ENCODE assay signal across 29 cellular contexts in genomic region chr17:60685437-60685836, GRCh38.
"Had no signal": no experiment of that assay in that cellular context is flagged by ENCODE, and none has a peak within 500 bp of the region (broad histone marks: within the 10 kb centered on the region; RNA-seq: fewer than 3 reads in every experiment).

No MANE protein-coding gene starts in this region.

- H3K27ac ChIP-seq: stomach, suprapubic skin, testis, thoracic aorta, thyroid gland, tibial artery, tibial nerve, transverse colon, upper lobe of left lung, upper lobe of right lung, uterus, vagina had no signal

- ATAC-seq: stimulated activated effector memory CD8-positive, alpha-beta T cell treated with anti-CD3 and anti-CD28 coated beads, Interleukin-12 subunit alpha, Interleukin-12 subunit beta, amount 100 ng/mL, for 72 hours; stimulated activated memory B cell treated with anti-CD40 and anti-IgM and Interleukin-4, amounts not matched to agents 10 μg/mL and 1 μg/mL and 100 μg/mL, for 72 hours; stimulated activated naive B cell treated with anti-CD40 and anti-IgM and Interleukin-4, amounts not matched to agents 10 μg/mL and 1 μg/mL and 100 μg/mL, for 72 hours; stimulated activated naive CD8-positive, alpha-beta T cell treated with anti-CD3 and anti-CD28 coated beads, Interleukin-15, amount 100 ng/mL, for 72 hours; stimulated activated naive CD8-positive, alpha-beta T cell treated with anti-CD3 and anti-CD28 coated beads, Interleukin-15, Interleukin-2, amounts not matched to agents 100 U/mL and 50 U/mL, for 24 hours; upper lobe of right lung had no signal

- H3K27me3 ChIP-seq: stomach, suprapubic skin, testis, thyroid gland, tibial artery, tibial nerve, transverse colon, upper lobe of left lung, upper lobe of right lung, uterus, vagina had no signal

- FAIRE-seq: urothelium cell line had no signal

- H3K4me1 ChIP-seq: stomach, suprapubic skin, testis, thyroid gland, tibial artery, tibial nerve, transverse colon, upper lobe of left lung, upper lobe of right lung, uterus, vagina had no signal

- H3K9me3 ChIP-seq: stomach, suprapubic skin, testis, thoracic aorta, thyroid gland, tibial artery, tibial nerve, transverse colon, upper lobe of left lung, upper lobe of right lung, uterus, vagina had no signal

- H3K36me3 ChIP-seq: uterus had no signal

- H3K27me3 Mint-ChIP-seq: stimulated activated memory B cell treated with anti-CD40 and anti-IgM and Interleukin-4, amounts not matched to agents 10 μg/mL and 1 μg/mL and 100 μg/mL, for 72 hours; stimulated activated naive B cell treated with anti-CD40 and anti-IgM and Interleukin-4, amounts not matched to agents 10 μg/mL and 1 μg/mL and 100 μg/mL, for 72 hours; stimulated activated naive CD8-positive, alpha-beta T cell treated with anti-CD3 and anti-CD28 coated beads, Interleukin-15, amount 100 ng/mL, for 72 hours; stimulated activated naive CD8-positive, alpha-beta T cell treated with anti-CD3 and anti-CD28 coated beads, Interleukin-15, Interleukin-2, amounts not matched to agents 100 ng/mL and 50 ng/mL, for 24 hours; type B pancreatic cell had no signal

- H3K9me3 Mint-ChIP-seq: stimulated activated effector memory CD8-positive, alpha-beta T cell treated with anti-CD3 and anti-CD28 coated beads, Interleukin-12 subunit alpha, Interleukin-12 subunit beta, amount 100 ng/mL, for 72 hours; stimulated activated memory B cell treated with anti-CD40 and anti-IgM and Interleukin-4, amounts not matched to agents 10 μg/mL and 1 μg/mL and 100 μg/mL, for 72 hours; stimulated activated naive B cell treated with anti-CD40 and anti-IgM and Interleukin-4, amounts not matched to agents 10 μg/mL and 1 μg/mL and 100 μg/mL, for 72 hours; stimulated activated naive CD8-positive, alpha-beta T cell treated with anti-CD3 and anti-CD28 coated beads, Interleukin-15, amount 100 ng/mL, for 72 hours; stimulated activated naive CD8-positive, alpha-beta T cell treated with anti-CD3 and anti-CD28 coated beads, Interleukin-15, Interleukin-2, amounts not matched to agents 100 ng/mL and 50 ng/mL, for 24 hours; type B pancreatic cell had no signal

- H3K4me3 Mint-ChIP-seq: stimulated activated effector memory CD8-positive, alpha-beta T cell treated with anti-CD3 and anti-CD28 coated beads, Interleukin-12 subunit alpha, Interleukin-12 subunit beta, amount 100 ng/mL, for 72 hours; stimulated activated memory B cell treated with anti-CD40 and anti-IgM and Interleukin-4, amounts not matched to agents 10 μg/mL and 1 μg/mL and 100 μg/mL, for 72 hours; stimulated activated naive B cell treated with anti-CD40 and anti-IgM and Interleukin-4, amounts not matched to agents 10 μg/mL and 1 μg/mL and 100 μg/mL, for 72 hours; stimulated activated naive CD8-positive, alpha-beta T cell treated with anti-CD3 and anti-CD28 coated beads, Interleukin-15, amount 100 ng/mL, for 72 hours; stimulated activated naive CD8-positive, alpha-beta T cell treated with anti-CD3 and anti-CD28 coated beads, Interleukin-15, Interleukin-2, amounts not matched to agents 100 ng/mL and 50 ng/mL, for 24 hours; type B pancreatic cell had no signal

- H3K4me3 ChIP-seq: stomach, suprapubic skin, testis, thoracic aorta, thyroid gland, tibial artery, tibial nerve, transverse colon, upper lobe of left lung, upper lobe of right lung, uterus, vagina had no signal

- H3K27ac Mint-ChIP-seq: stimulated activated effector memory CD8-positive, alpha-beta T cell treated with anti-CD3 and anti-CD28 coated beads, Interleukin-12 subunit alpha, Interleukin-12 subunit beta, amount 100 ng/mL, for 72 hours; stimulated activated memory B cell treated with anti-CD40 and anti-IgM and Interleukin-4, amounts not matched to agents 10 μg/mL and 1 μg/mL and 100 μg/mL, for 72 hours; stimulated activated naive B cell treated with anti-CD40 and anti-IgM and Interleukin-4, amounts not matched to agents 10 μg/mL and 1 μg/mL and 100 μg/mL, for 72 hours; stimulated activated naive CD8-positive, alpha-beta T cell treated with anti-CD3 and anti-CD28 coated beads, Interleukin-15, amount 100 ng/mL, for 72 hours; stimulated activated naive CD8-positive, alpha-beta T cell treated with anti-CD3 and anti-CD28 coated beads, Interleukin-15, Interleukin-2, amounts not matched to agents 100 ng/mL and 50 ng/mL, for 24 hours; type B pancreatic cell had no signal

- DNase-seq: stimulated activated CD4-positive, alpha-beta T cell treated with anti-CD3 and anti-CD28 coated beads, Interleukin-2, amount 100 ng/mL, for 48 hours; stimulated activated CD4-positive, alpha-beta T cell treated with anti-CD3 and anti-CD28 coated beads, Interleukin-4, amount 100 ng/mL, for 1 hour; stimulated activated CD4-positive, alpha-beta T cell treated with anti-CD3 and anti-CD28 coated beads, Interleukin-4, amount 100 ng/mL, for 24 hours; stimulated activated CD4-positive, alpha-beta T cell treated with anti-CD3 and anti-CD28 coated beads, Interleukin-4, amount 100 ng/mL, for 4 hours; stimulated activated CD8-positive, alpha-beta memory T cell treated with anti-CD3 and anti-CD28 coated beads, Interleukin-4, amount 100 ng/mL, for 48 hours; stimulated activated naive B cell treated with anti-CD40 and anti-IgM and Interleukin-4, amounts not matched to agents 10 μg/mL and 1 μg/mL and 100 μg/mL, for 72 hours; stimulated activated naive CD4-positive, alpha-beta T cell; stimulated activated naive CD4-positive, alpha-beta T cell treated with Interleukin-2 at 50 U/mL for 16 hours; stimulated activated naive CD8-positive, alpha-beta T cell treated with anti-CD3 and anti-CD28 coated beads, Interleukin-15, amount 100 ng/mL, for 72 hours; stimulated activated naive CD8-positive, alpha-beta T cell treated with anti-CD3 and anti-CD28 coated beads, Interleukin-15, Interleukin-2, amounts not matched to agents 100 U/mL and 50 U/mL, for 24 hours; stomach; substantia nigra; thyroid gland; tibial artery; transverse colon; trophoblast cell; upper lobe of left lung; upper lobe of right lung; uterus had no signal

- H3K4me1 Mint-ChIP-seq: stimulated activated effector memory CD8-positive, alpha-beta T cell treated with anti-CD3 and anti-CD28 coated beads, Interleukin-12 subunit alpha, Interleukin-12 subunit beta, amount 100 ng/mL, for 72 hours; stimulated activated memory B cell treated with anti-CD40 and anti-IgM and Interleukin-4, amounts not matched to agents 10 μg/mL and 1 μg/mL and 100 μg/mL, for 72 hours; stimulated activated naive B cell treated with anti-CD40 and anti-IgM and Interleukin-4, amounts not matched to agents 10 μg/mL and 1 μg/mL and 100 μg/mL, for 72 hours; stimulated activated naive CD8-positive, alpha-beta T cell treated with anti-CD3 and anti-CD28 coated beads, Interleukin-15, amount 100 ng/mL, for 72 hours had no signal
